ENCODE assay signal across 12 cellular contexts in the genomic region with DNA sequence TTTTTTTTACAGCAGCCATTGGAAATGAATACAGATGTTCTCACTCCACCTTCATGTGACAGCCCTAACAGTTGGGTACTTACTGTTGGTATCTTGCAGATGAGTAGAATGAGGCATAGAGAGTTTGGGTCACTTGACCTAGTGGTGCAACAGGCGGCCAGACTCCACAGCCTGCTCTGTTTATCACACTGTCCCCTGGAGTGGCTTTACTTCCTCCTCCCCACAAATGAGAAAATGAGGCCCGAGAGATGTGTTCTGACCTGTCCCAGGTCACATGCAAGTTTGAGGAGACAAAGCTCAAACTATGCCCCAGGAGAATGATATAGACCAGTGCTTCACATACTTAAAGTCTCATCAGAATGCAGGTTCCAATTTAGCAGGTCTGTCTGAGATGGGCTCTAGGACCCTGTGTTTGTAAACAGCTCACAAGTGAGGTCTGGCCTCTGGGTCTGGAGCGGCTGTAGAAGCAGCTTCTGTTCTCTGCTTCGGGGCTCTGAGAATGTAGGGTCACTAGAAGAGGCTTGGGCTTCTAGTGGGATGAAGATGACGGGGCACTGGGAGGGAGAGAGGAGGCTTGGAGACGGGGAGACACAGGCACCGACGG. TPM values are rescaled to one million over a fixed set of nuclear protein-coding genes. Genes with fewer than 3 reads are reported as not detected.
A peak's percentile ranks its signal among the peaks of the same experiment; 100 is the strongest.
DNase-seq lines count a peak whose midpoint lies in the region; ATAC-seq, FAIRE-seq and TF ChIP-seq lines count a peak whose summit lies in the region.
"Had no signal": no experiment of that assay in that cellular context is flagged by ENCODE, and none has a peak within 500 bp of the region (broad histone marks: within the 10 kb centered on the region; RNA-seq: fewer than 3 reads in every experiment).

No MANE protein-coding gene starts in this region.

- H3K27me3 ChIP-seq in GM12878 (replicated peaks in 1 of 2; ENCODE audit: control insufficient read depth in 2 of 2, insufficient read depth in 2 of 2, low read length in 1 of 2) (no peaks in the 10 kb centered on the region), liver (ENCODE audit: control insufficient read depth in 4 of 4, insufficient read depth in 4 of 4, low read length in 3 of 4) (no peaks in the 10 kb centered on the region), stomach (no peaks in the 10 kb centered on the region)

- DNase-seq in GM12878 (ENCODE audit: low read depth, low spot score) (no peak), stomach (no peak), NK-92 (lab: John Stamatoyannopoulos, UW; ENCODE audit: unreplicated experiment) (no peak), NCI-H2171 (lab: John Stamatoyannopoulos, UW) (no peak), foreskin fibroblast (no peak)
- DNase-seq in activated T-helper 1 cell treated with anti-CD3 and anti-CD28 coated beads, Interleukin-12 subunit alpha, Interleukin-12 subunit beta, Interleukin-2, Interleukin-4 antibody, amounts not matched to agents 30 ng/mL and 10 ng/mL and 1 ng/mL, durations not matched to agents 14 hours and 24 hours and 36 hours (ENCODE audit: low spot score) = no peak
- DNase-seq: activated CD4-positive, CD25-positive, alpha-beta regulatory T cell treated with anti-CD3 and anti-CD28 coated beads, Interleukin-2, amount 50 U/mL, for 72 hours; amniotic stem cell; Kasumi-1; midbrain had no signal

- SMC1A ChIA-PET in GM12878 (lab: Charles Lee; ENCODE audit: uncharacterized antibody, unreplicated experiment) = interaction anchor here (0.6 to 2.2 kb wide), 9 partner anchors 8 to 661 kb away, joined by 3 to 10 read pairs (median 3); a partner anchor contains a TSS

- no peak overlapping the region for H3K4me3 Mint-ChIP-seq in activated T-helper 1 cell treated with anti-CD3 and anti-CD28 coated beads, Interleukin-12 subunit alpha, Interleukin-12 subunit beta, Interleukin-2, Interleukin-4 antibody, amounts not matched to agents 30 ng/mL and 10 ng/mL and 1 ng/mL, durations not matched to agents 14 hours and 24 hours and 36 hours

- H3K9me3 ChIP-seq in GM12878 (replicated peaks; ENCODE audit: control insufficient read depth, insufficient read depth, low read length) = peaks cover 2% of the 10 kb centered on the region; the same call in 1 of the 3 replicates
- H3K9me3 ChIP-seq in liver (ENCODE audit: control insufficient read depth in 4 of 4, low read length in 3 of 4) = no peaks in the 10 kb centered on the region
- no peaks in the 10 kb centered on the region for H3K9me3 ChIP-seq in stomach

- no peak overlapping the region for H2AFZ ChIP-seq in GM12878 (ENCODE audit: control insufficient read depth, low read depth, low read length)

- H3K4me1 ChIP-seq in GM12878 (ENCODE audit: control insufficient read depth, insufficient read depth, low read length) (peaks cover 21% of the 10 kb centered on the region), liver (ENCODE audit: control insufficient read depth in 4 of 4, insufficient read depth in 4 of 4, low read length in 3 of 4) (no peaks in the 10 kb centered on the region), stomach (peaks cover 33 to 64% (median 47%) of the 10 kb centered on the region in 4 donors)

- 92% methylated on average over 8 of the region's 8 CpGs for WGBS in GM12878 (ENCODE audit: insufficient coverage, insufficient replicate concordance, low lambda C conversion rate, missing lambda C conversion rate)
- 78% methylated on average over 8 of the region's 8 CpGs for WGBS in liver
- WGBS in stomach, 5 donors = 82 to 88% (median 84%) methylated on average over 8 of the region's 8 CpGs

- TF ChIP-seq CTCF in GM12878 (IDR thresholded peaks at IDR 0.05 in 2 of 3, conservative IDR thresholded peaks at IDR 0.05 in 1 of 3; ENCODE audit: control insufficient read depth in 2 of 3, extremely low read depth in 1 of 3, insufficient read depth in 1 of 3, low read depth in 3 of 3, low read length in 3 of 3) (no peak), liver (IDR thresholded peaks at IDR 0.05; ENCODE audit: low read depth, low read length, missing input control) (no peak), stomach (IDR thresholded peaks at IDR 0.05) (no peak), foreskin fibroblast (IDR thresholded peaks at IDR 0.05; ENCODE audit: low read depth, low read length) (no peak)

- TF ChIP-seq POLR2A in GM12878 (IDR thresholded peaks at IDR 0.05; ENCODE audit: low read depth, low read length) = no peak
- TF ChIP-seq POLR2A in stomach (IDR thresholded peaks at IDR 0.05) = no peak

- ATAC-seq in HG02798 (IDR thresholded peaks at IDR 0.05; ENCODE audit: poor library complexity, unreplicated experiment) (peak; percentile 68), GM12878 (peak; percentile 49)

- in situ Hi-C loops in GM12878 (cut with MboI) = no loop called here

- H3K9me3 Mint-ChIP-seq in activated T-helper 1 cell treated with anti-CD3 and anti-CD28 coated beads, Interleukin-12 subunit alpha, Interleukin-12 subunit beta, Interleukin-2, Interleukin-4 antibody, amounts not matched to agents 30 ng/mL and 10 ng/mL and 1 ng/mL, durations not matched to agents 14 hours and 24 hours and 36 hours = no peaks in the 10 kb centered on the region

- TF ChIP-seq RAD21 in GM12878 (IDR thresholded peaks at IDR 0.05; ENCODE audit: insufficient read depth, low read depth, low read length) (no peak), liver (IDR thresholded peaks at IDR 0.05) (no peak)

- no peaks in the 10 kb centered on the region for H3K79me2 ChIP-seq in GM12878 (ENCODE audit: control insufficient read depth, insufficient read depth, low read length)

- H3K4me1 Mint-ChIP-seq in activated T-helper 1 cell treated with anti-CD3 and anti-CD28 coated beads, Interleukin-12 subunit alpha, Interleukin-12 subunit beta, Interleukin-2, Interleukin-4 antibody, amounts not matched to agents 30 ng/mL and 10 ng/mL and 1 ng/mL, durations not matched to agents 14 hours and 24 hours and 36 hours (ENCODE audit: low read depth) = peaks cover 38% of the 10 kb centered on the region

- H3K4me3 ChIP-seq in GM12878 = no peak overlapping the region
- no peak overlapping the region for H3K4me3 ChIP-seq in liver (ENCODE audit: low read depth in 1 of 3, low read length in 3 of 3)
- no peak overlapping the region for H3K4me3 ChIP-seq in stomach
- no peak overlapping the region for H3K4me3 ChIP-seq in foreskin fibroblast (ENCODE audit: low read depth in 1 of 2, low read length in 2 of 2)

- H3K36me3 ChIP-seq in GM12878 (ENCODE audit: control insufficient read depth in 2 of 2, insufficient read depth in 2 of 2, low read length in 1 of 2) = no peaks in the 10 kb centered on the region
- H3K36me3 ChIP-seq in liver (ENCODE audit: control insufficient read depth in 4 of 4, insufficient read depth in 3 of 4, low read depth in 1 of 4, low read length in 3 of 4) = no peaks in the 10 kb centered on the region
- H3K36me3 ChIP-seq in stomach = no peaks in the 10 kb centered on the region

- no peak overlapping the region; the same call in 1 of the 2 replicates for H3K4me2 ChIP-seq in GM12878 (ENCODE audit: control insufficient read depth, insufficient read depth)

- RAD21 ChIA-PET in GM12878 (lab: Charles Lee; ENCODE audit: unreplicated experiment) = interaction anchor here (0.8 to 2.0 kb wide), 4 partner anchors 9 to 236 kb away, joined by 3 to 6 read pairs (median 4); no protein-coding TSS in a partner anchor

- no peaks in the 10 kb centered on the region for H4K20me1 ChIP-seq in GM12878 (ENCODE audit: control insufficient read depth, insufficient read depth)

- BruUV-seq in GM12878 (replicated peaks; lab: Mats Ljungman, UMichigan) = no TSS peak

- no peak for FAIRE-seq in GM12878 (lab: Jason Lieb, UNC)

- POLR2A ChIA-PET in GM12878 (lab: Charles Lee) = interaction anchor here (0.7 to 1.4 kb wide), 3 partner anchors 9 to 38 kb away, joined by 3 to 4 read pairs (median 3); a partner anchor contains a TSS

- no peak overlapping the region for H3K27ac ChIP-seq in GM12878 (ENCODE audit: control insufficient read depth, insufficient read depth)
- H3K27ac ChIP-seq in liver (ENCODE audit: low read depth in 1 of 2, low read length in 2 of 2) = peak overlapping the region; percentile 13 to 43
- H3K27ac ChIP-seq in stomach = peak overlapping the region in 4 of 5 donors; percentile 71 to 88 (median 83)

- CTCF ChIA-PET in GM12878 (lab: Yijun Ruan, JAX) = interaction anchor here (0.6 to 4.7 kb wide), 7 partner anchors 9 to 236 kb away, joined by 3 to 22 read pairs (median 3); a partner anchor contains a TSS

- no peak overlapping the region for H3K9ac ChIP-seq in GM12878 (ENCODE audit: control insufficient read depth, insufficient read depth, low read length)
- H3K9ac ChIP-seq in liver (ENCODE audit: low read depth in 1 of 2, low read length in 2 of 2) = no peak overlapping the region

- H3K36me3 Mint-ChIP-seq in activated T-helper 1 cell treated with anti-CD3 and anti-CD28 coated beads, Interleukin-12 subunit alpha, Interleukin-12 subunit beta, Interleukin-2, Interleukin-4 antibody, amounts not matched to agents 30 ng/mL and 10 ng/mL and 1 ng/mL, durations not matched to agents 14 hours and 24 hours and 36 hours (ENCODE audit: low read depth) = peaks cover 6% of the 10 kb centered on the region

- intact Hi-C loops in GM12878 (cut with micrococcal nuclease; ENCODE audit: unreplicated experiment) (no loop called here), stomach (cut with DNase I; ENCODE audit: low total_unique reads) (no loop called here)
- intact Hi-C loops in activated T-helper 1 cell treated with anti-CD3 and anti-CD28 coated beads, Interleukin-12 subunit alpha, Interleukin-12 subunit beta, Interleukin-2, Interleukin-4 antibody, amounts not matched to agents 30 ng/mL and 10 ng/mL and 1 ng/mL, durations not matched to agents 14 hours and 24 hours and 36 hours (cut with micrococcal nuclease) = no loop called here

- H3K27me3 Mint-ChIP-seq in activated T-helper 1 cell treated with anti-CD3 and anti-CD28 coated beads, Interleukin-12 subunit alpha, Interleukin-12 subunit beta, Interleukin-2, Interleukin-4 antibody, amounts not matched to agents 30 ng/mL and 10 ng/mL and 1 ng/mL, durations not matched to agents 14 hours and 24 hours and 36 hours (ENCODE audit: insufficient read depth) = peaks cover 68% of the 10 kb centered on the region

- TF ChIP-seq EP300 in GM12878 (IDR thresholded peaks at IDR 0.05; ENCODE audit: borderline replicate concordance in 1 of 2, control insufficient read depth in 1 of 2, low read depth in 2 of 2, low read length in 2 of 2) = no peak
- TF ChIP-seq EP300 in stomach (IDR thresholded peaks at IDR 0.05) = no peak

- H3K27ac Mint-ChIP-seq in activated T-helper 1 cell treated with anti-CD3 and anti-CD28 coated beads, Interleukin-12 subunit alpha, Interleukin-12 subunit beta, Interleukin-2, Interleukin-4 antibody, amounts not matched to agents 30 ng/mL and 10 ng/mL and 1 ng/mL, durations not matched to agents 14 hours and 24 hours and 36 hours = no peak overlapping the region

RNA-seq across cellular contexts. Expression of a gene that starts 37.4 kb away (rescaled TPM):
- total RNA-seq in GM12878 (2013; cell fraction: nucleolus; rRNA removed) = 2.7 and 4.2 TPM in 2 replicates
- total RNA-seq in GM12878 (2014; rRNA removed) (5.0 and 6.9 TPM in 2 replicates), GM12878 (2014; rRNA removed; fragmentation: Illumina TruSeq; extraction: Trizol) (6.9 and 8.3 TPM in 2 replicates), GM12878 (2021) (5.9 and 7.7 TPM in 2 replicates), liver (1 to 10 TPM; 5.2 to 9.0 TPM), stomach (10 to 100 TPM in 2 of 5 donors, 1 to 10 TPM in 2, under 1 TPM in 1; 0.29 to 56.6 (median 4.5) TPM)
- polyA plus RNA-seq in GM12878 (2011; ENCODE audit: low read depth) = 9.4 TPM
- polyA plus RNA-seq in GM12878 (2011; rRNA removed) (9.8 and 15.3 TPM in 2 replicates), GM12878 (2014; fragmentation: Illumina TruSeq; extraction: Trizol) (7.4 and 8.7 TPM in 2 replicates), GM12878 (2014; fragmentation: Nextera tagmentation; extraction: Ambion mirVana) (10 to 100 TPM in 1 of 2 experiments, 1 to 10 TPM in 1; 8.7 to 10.4 TPM), GM12878 (2014; rRNA removed) (7.5 and 7.7 TPM in 2 replicates), GM12878 (2016; fragmentation: Nextera tagmentation; extraction: Ambion mirVana) (10 to 100 TPM; 15.8 to 16.0 TPM), liver (1 to 10 TPM; 4.1 to 5.6 TPM), stomach (10 to 100 TPM in 1 of 3 donors, 1 to 10 TPM in 2; 6.2 to 13.7 (median 9.0) TPM)
- polyA plus RNA-seq in GM12878 (2011; cell fraction: cytosol; rRNA removed) = 3.9 and 5.7 TPM in 2 replicates
- 14.0 and 14.2 TPM in 2 replicates for polyA plus RNA-seq in GM12878 (2011; cell fraction: nucleus; rRNA removed)
- 9.5 and 16.1 TPM in 2 replicates for polyA plus RNA-seq in GM12878 (2012)
- 6.9 and 8.3 TPM in 2 replicates for polyA minus RNA-seq in GM12878 (2011; rRNA and poly(A)+ RNA removed)
- 1.6 and 1.9 TPM in 2 replicates for polyA minus RNA-seq in GM12878 (2011; cell fraction: cytosol; rRNA and poly(A)+ RNA removed)
- 2.9 and 3.6 TPM in 2 replicates for polyA minus RNA-seq in GM12878 (2011; cell fraction: nucleus; rRNA and poly(A)+ RNA removed)
- total RNA-seq in activated T-helper 1 cell treated with anti-CD3 and anti-CD28 coated beads, Interleukin-12 subunit alpha, Interleukin-12 subunit beta, Interleukin-2, Interleukin-4 antibody, amounts not matched to agents 30 ng/mL and 10 ng/mL and 1 ng/mL, durations not matched to agents 14 hours and 24 hours and 36 hours = 1.7 and 2.0 TPM in 2 replicates
